8 cellular contexts compared by ENCODE assay signal in the genomic region with DNA sequence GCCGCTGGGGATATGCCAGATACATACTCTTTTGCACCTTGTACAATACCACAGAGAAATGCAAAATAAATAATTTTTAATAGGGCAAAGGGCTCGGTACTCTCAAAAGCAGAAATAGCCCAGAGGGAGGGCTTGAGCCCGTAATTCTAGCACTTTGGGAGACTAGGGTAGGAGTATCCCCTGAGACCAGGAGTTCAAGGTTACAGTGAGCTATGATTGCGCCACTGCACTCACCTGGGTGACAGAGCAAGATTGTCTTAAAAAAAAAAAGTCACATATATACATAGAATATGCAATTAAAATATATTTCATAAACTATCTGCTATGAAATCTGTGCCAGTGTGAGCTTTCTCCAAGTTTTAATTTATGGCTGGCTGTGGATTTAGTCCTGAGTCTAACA. TPM values are rescaled to one million over a fixed set of nuclear protein-coding genes. Genes with fewer than 3 reads are reported as not detected.
DNase-seq lines count a peak whose midpoint lies in the region; ATAC-seq and TF ChIP-seq lines count a peak whose summit lies in the region.

No MANE protein-coding gene starts in this region.

- H3K27ac Mint-ChIP-seq in naive thymus-derived CD4-positive, alpha-beta T cell: no peak overlapping the region

- no peak overlapping the region for H3K9ac ChIP-seq in HUES6 (ENCODE audit: low read length)

- H3K4me3 Mint-ChIP-seq in naive thymus-derived CD4-positive, alpha-beta T cell: peak overlapping the region in 4 of 10 donors; percentile 12 to 40 (median 24)

- no peaks in the 10 kb centered on the region for H3K36me3 Mint-ChIP-seq in naive thymus-derived CD4-positive, alpha-beta T cell

- POLR2A ChIA-PET in BJ (lab: Charles Lee): no interaction called here
- POLR2A ChIA-PET in naive thymus-derived CD4-positive, alpha-beta T cell (lab: Charles Lee): interaction anchor here (0.6 to 2.7 kb wide), 11 partner anchors 11 to 235 kb away, joined by 3 to 39 read pairs (median 5); a partner anchor contains a TSS

- no peaks in the 10 kb centered on the region for H3K27me3 Mint-ChIP-seq in naive thymus-derived CD4-positive, alpha-beta T cell

- peaks cover 0 to 14% (median 0%) of the 10 kb centered on the region in 7 donors for H3K4me1 Mint-ChIP-seq in naive thymus-derived CD4-positive, alpha-beta T cell

- TF ChIP-seq CTCF in BJ (IDR thresholded peaks at IDR 0.05; ENCODE audit: insufficient read depth, low read depth, low read length) (no peak), cardiac fibroblast (IDR thresholded peaks at IDR 0.05; ENCODE audit: low read depth, low read length) (no peak)

- H3K4me3 ChIP-seq in BJ (ENCODE audit: low read depth, low read length): peak overlapping the region; percentile 73; the same call in 1 of the 2 replicates
- peak overlapping the region; percentile 91 for H3K4me3 ChIP-seq in HUES6 (ENCODE audit: low read depth, low read length)
- H3K4me3 ChIP-seq in cardiac fibroblast (replicated peaks in 1 of 2; ENCODE audit: low read depth in 2 of 2, low read length in 2 of 2): peak overlapping the region; percentile 96 to 98
- H3K4me3 ChIP-seq in naive thymus-derived CD4-positive, alpha-beta T cell (ENCODE audit: low read length): no peak overlapping the region

- H3K27ac ChIP-seq in HUES6 (ENCODE audit: low read depth, low read length): no peak overlapping the region
- peak overlapping the region; percentile 76 for H3K27ac ChIP-seq in naive thymus-derived CD4-positive, alpha-beta T cell (ENCODE audit: low read depth, low read length)

- H3K4me1 ChIP-seq in HUES6 (ENCODE audit: control insufficient read depth, insufficient read depth, low read length): peaks cover 29% of the 10 kb centered on the region
- H3K4me1 ChIP-seq in naive thymus-derived CD4-positive, alpha-beta T cell (ENCODE audit: control insufficient read depth in 2 of 2, insufficient read depth in 2 of 2, low read length in 2 of 2): peaks cover 14 to 21% of the 10 kb centered on the region in 2 donors

- H3K27me3 ChIP-seq in BJ (ENCODE audit: control insufficient read depth, insufficient read depth, low read length): no peaks in the 10 kb centered on the region
- H3K27me3 ChIP-seq in HUES6 (ENCODE audit: control insufficient read depth, insufficient read depth, low read length): no peaks in the 10 kb centered on the region
- no peaks in the 10 kb centered on the region for H3K27me3 ChIP-seq in naive thymus-derived CD4-positive, alpha-beta T cell (ENCODE audit: control insufficient read depth in 2 of 2, insufficient read depth in 2 of 2, low read length in 2 of 2)

- no peaks in the 10 kb centered on the region for H3K9me3 ChIP-seq in HUES6 (ENCODE audit: control insufficient read depth, insufficient read depth, low read depth, low read length)
- no peaks in the 10 kb centered on the region for H3K9me3 ChIP-seq in naive thymus-derived CD4-positive, alpha-beta T cell (ENCODE audit: control insufficient read depth in 2 of 3, low read length in 3 of 3)

- no peak for ATAC-seq in naive thymus-derived CD4-positive, alpha-beta T cell
- no peak for ATAC-seq in GM18858 (IDR thresholded peaks at IDR 0.05; ENCODE audit: unreplicated experiment)

- no peaks in the 10 kb centered on the region for H3K9me3 Mint-ChIP-seq in naive thymus-derived CD4-positive, alpha-beta T cell

- intact Hi-C loops in naive thymus-derived CD4-positive, alpha-beta T cell (cut with micrococcal nuclease): loop anchor here (5.0 to 10.0 kb wide), 5 partner anchors 683 to 1532 kb away; a partner anchor contains a TSS

- H3K36me3 ChIP-seq in BJ (ENCODE audit: control insufficient read depth, insufficient read depth, low read length): no peaks in the 10 kb centered on the region
- no peaks in the 10 kb centered on the region for H3K36me3 ChIP-seq in HUES6 (ENCODE audit: control insufficient read depth, insufficient read depth, low read length)
- H3K36me3 ChIP-seq in naive thymus-derived CD4-positive, alpha-beta T cell (ENCODE audit: control insufficient read depth in 2 of 3, insufficient read depth in 3 of 3, low read length in 3 of 3): peaks cover 0 to 7% (median 0%) of the 10 kb centered on the region in 3 experiments

- CTCF ChIA-PET in BJ (lab: Yijun Ruan, JAX): interaction anchor here (0.7 to 2.6 kb wide), 5 partner anchors 11 to 1135 kb away, joined by 3 to 23 read pairs (median 3); a partner anchor contains a TSS
- CTCF ChIA-PET in naive thymus-derived CD4-positive, alpha-beta T cell (lab: Charles Lee): interaction anchor here (1.5 to 2.6 kb wide), 2 partner anchors 9 to 10 kb away, joined by 4 to 11 read pairs; no protein-coding TSS in a partner anchor

- no peak for DNase-seq in BJ (ENCODE audit: low read depth)
- DNase-seq in cardiac fibroblast (ENCODE audit: low read depth in 2 of 2): no peak
- DNase-seq in naive thymus-derived CD4-positive, alpha-beta T cell: no peak
- DNase-seq in MV-4-11 (lab: John Stamatoyannopoulos, UW): no peak
- DNase-seq in NOMO-1 (lab: John Stamatoyannopoulos, UW; ENCODE audit: unreplicated experiment in 2 of 2): no peak
- no peak for DNase-seq in AG20443 (ENCODE audit: low spot score)

RNA-seq across cellular contexts. Expression of a gene that starts 0.8 kb away (rescaled TPM):
- 10.1 and 19.0 TPM in 2 replicates for polyA plus RNA-seq in BJ (2011; rRNA removed)
- 7.2 and 11.3 TPM in 2 replicates for polyA minus RNA-seq in BJ (2011; rRNA and poly(A)+ RNA removed)
- total RNA-seq in naive thymus-derived CD4-positive, alpha-beta T cell: 10 to 100 TPM; 13.6 to 34.1 (median 20.1) TPM
- polyA plus RNA-seq in naive thymus-derived CD4-positive, alpha-beta T cell: 10 to 100 TPM; 12.4 to 14.3 TPM

RNA-seq across cellular contexts. Expression of a gene that starts 29.0 kb away (rescaled TPM):
- polyA plus RNA-seq in BJ (2011; rRNA removed): 1.3 and 3.1 TPM in 2 replicates
- 1.1 and 2.1 TPM in 2 replicates for polyA minus RNA-seq in BJ (2011; rRNA and poly(A)+ RNA removed)
- total RNA-seq in naive thymus-derived CD4-positive, alpha-beta T cell: 10 to 100 TPM in 2 of 5 experiments, 1 to 10 TPM in 3; 7.7 to 12.4 (median 9.5) TPM
- 10 to 100 TPM in 1 of 2 donors, 1 to 10 TPM in 1; 7.8 to 11.0 TPM for polyA plus RNA-seq in naive thymus-derived CD4-positive, alpha-beta T cell
